ENCODE assay signal across 17 cellular contexts in the genomic region with DNA sequence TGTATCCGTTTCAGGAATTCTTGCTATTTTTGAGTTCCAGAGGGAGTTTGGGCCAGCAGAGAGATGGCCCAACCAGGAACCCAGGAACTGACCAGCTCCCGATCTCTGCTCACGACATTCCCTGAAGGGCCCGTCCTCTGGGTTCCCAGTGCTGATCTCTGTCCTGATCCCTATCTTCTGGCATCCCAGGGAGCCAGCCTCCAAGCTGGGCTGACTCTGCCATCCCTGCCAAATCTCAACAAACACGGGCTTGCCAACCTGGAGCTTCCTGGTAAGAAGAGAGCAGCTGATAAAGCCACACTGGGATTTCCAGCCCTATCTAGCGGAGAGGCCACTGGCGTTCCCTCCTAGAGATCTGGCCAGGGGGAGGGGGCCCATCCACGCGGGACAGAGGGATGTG. TPM values are rescaled to one million over a fixed set of nuclear protein-coding genes. Genes with fewer than 3 reads are reported as not detected.
DNase-seq lines count a peak whose midpoint lies in the region; ATAC-seq and TF ChIP-seq lines count a peak whose summit lies in the region.
"Had no signal": no experiment of that assay in that cellular context is flagged by ENCODE, and none has a peak within 500 bp of the region (broad histone marks: within the 10 kb centered on the region; RNA-seq: fewer than 3 reads in every experiment).

No MANE protein-coding gene starts in this region.

- ATAC-seq in left ventricle myocardium superior (peak; percentile 5), HG02840 (IDR thresholded peaks at IDR 0.05; ENCODE audit: low FRiP score, unreplicated experiment) (no peak)
- ATAC-seq in activated CD4-positive, CD25-positive, alpha-beta regulatory T cell treated with anti-CD3 and anti-CD28 coated beads, Interleukin-2, amount 50 U/mL, for 24 hours = no peak
- ATAC-seq: CD8-positive, alpha-beta T cell; HepG2 had no signal

- H3K4me3 ChIP-seq in LNCaP clone FGC (ENCODE audit: low read depth, low read length) = no peak overlapping the region
- peak overlapping the region in 1 of 3 donors; percentile 13 for H3K4me3 ChIP-seq in skeletal muscle tissue (ENCODE audit: low read length in 3 of 3)
- H3K4me3 ChIP-seq: Peyer's patch had no signal

- peak; percentile 58 for DNase-seq in LNCaP clone FGC (ENCODE audit: low read depth)
- DNase-seq in caudate nucleus (lab: John Stamatoyannopoulos, UW) = peak in 1 of 61 donors; percentile 18
- no peak for DNase-seq in left ventricle myocardium superior
- no peak for DNase-seq in NCI-H2107 treated with DMSO at 0.1 percent for 48 hours (lab: John Stamatoyannopoulos, UW; ENCODE audit: unreplicated experiment)
- no peak for DNase-seq in NCI-H2171 treated with DMSO at 0.1 percent for 48 hours (lab: John Stamatoyannopoulos, UW)
- DNase-seq: CD8-positive, alpha-beta T cell; DMS 273 treated with DMSO at 0.1 percent for 48 hours; EL; Karpas-422; NCI-H187 treated with DMSO at 0.1 percent for 48 hours; NCI-H510A; Peyer's patch; SIG-M5 had no signal

- H3K4me1 ChIP-seq in skeletal muscle tissue (ENCODE audit: control insufficient read depth in 3 of 3, insufficient read depth in 3 of 3, low read length in 3 of 3) = peaks cover 17 to 34% (median 30%) of the 10 kb centered on the region in 3 donors
- H3K4me1 ChIP-seq: Peyer's patch had no signal

- peak overlapping the region in 1 of 3 donors; percentile 54 for H3K9ac ChIP-seq in skeletal muscle tissue (ENCODE audit: low read depth in 1 of 3, low read length in 3 of 3)

- H3K9me3 ChIP-seq in skeletal muscle tissue (ENCODE audit: control insufficient read depth in 3 of 3, low read length in 3 of 3) = no peaks in the 10 kb centered on the region
- H3K9me3 ChIP-seq: Peyer's patch had no signal

- no peak for TF ChIP-seq CTCF in LNCaP clone FGC (IDR thresholded peaks at IDR 0.05; ENCODE audit: control insufficient read depth, extremely low read depth, insufficient read depth)

- H3K27ac ChIP-seq in caudate nucleus (ENCODE audit: low read depth, low read length) (peak overlapping the region; percentile 68), skeletal muscle tissue (ENCODE audit: low read depth, low read length) (peak overlapping the region; percentile 17)
- H3K27ac ChIP-seq: Peyer's patch had no signal

- H3K36me3 ChIP-seq in skeletal muscle tissue (ENCODE audit: control insufficient read depth in 3 of 3, insufficient read depth in 3 of 3, low read length in 3 of 3) = peaks cover 29 to 40% (median 34%) of the 10 kb centered on the region in 3 donors
- H3K36me3 ChIP-seq: Peyer's patch had no signal

- intact Hi-C loops in left ventricle myocardium superior (cut with micrococcal nuclease) = loop anchor here (10.0 kb wide), 1 partner anchor 54 kb away; no protein-coding TSS in a partner anchor

- no peaks in the 10 kb centered on the region for H3K27me3 ChIP-seq in skeletal muscle tissue (ENCODE audit: control insufficient read depth in 3 of 3, insufficient read depth in 3 of 3, low read length in 3 of 3)
- H3K27me3 ChIP-seq: Peyer's patch had no signal

RNA-seq across cellular contexts. Expression of gene GPRC5B, which starts 16.2 kb away (rescaled TPM):
- 103 TPM for total RNA-seq in left ventricle myocardium superior
- total RNA-seq in skeletal muscle tissue = 38.6 TPM
